Comparison of ENCODE assay signal across 12 cellular contexts in the genomic region with DNA sequence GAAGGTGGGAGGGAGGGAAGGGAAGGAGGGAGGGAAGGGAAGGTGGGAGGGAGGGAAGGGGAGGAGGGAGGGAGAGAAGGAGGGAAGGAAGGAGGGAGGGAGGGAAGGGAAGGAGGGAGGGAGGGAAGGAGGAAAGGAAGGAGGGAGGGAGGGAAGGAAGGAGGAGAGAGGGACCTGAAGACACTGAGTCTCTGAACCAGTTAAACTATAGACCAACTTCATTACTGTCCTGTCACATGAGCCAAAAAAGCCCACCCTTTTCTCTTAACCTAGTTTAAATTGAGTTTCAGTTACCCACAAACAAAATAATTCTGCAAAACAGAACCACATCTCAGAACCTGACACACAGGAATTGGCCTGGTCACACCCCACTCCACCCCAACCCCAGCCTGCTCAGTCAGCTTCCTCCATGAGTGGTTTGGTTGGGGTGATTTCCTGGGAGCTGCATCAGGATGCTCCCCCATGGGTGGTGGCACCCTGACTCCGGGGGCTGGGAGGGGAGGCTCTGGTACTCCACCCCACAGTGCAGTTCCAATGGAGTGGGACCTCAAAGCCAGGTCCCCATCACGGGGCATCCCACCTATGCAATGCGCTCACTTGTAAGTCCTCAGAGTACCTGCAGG. TPM values are rescaled to one million over a fixed set of nuclear protein-coding genes. Genes with fewer than 3 reads are reported as not detected.
DNase-seq lines count a peak whose midpoint lies in the region; ATAC-seq and TF ChIP-seq lines count a peak whose summit lies in the region.
"Had no signal": no experiment of that assay in that cellular context is flagged by ENCODE, and none has a peak within 500 bp of the region (broad histone marks: within the 10 kb centered on the region; RNA-seq: fewer than 3 reads in every experiment).

No MANE protein-coding gene starts in this region.

- H3K27me3 Mint-ChIP-seq in activated B cell treated with CpG ODN at 0.5 μM for 24 hours, result no peaks in the 10 kb centered on the region

- POLR2A ChIA-PET in activated B cell treated with CpG ODN at 0.5 μM for 24 hours (lab: Charles Lee), result interaction anchor here (0.9 kb wide), 1 partner anchor 27 kb away, joined by 4 read pairs; the partner anchor contains the start of gene ICAM2

- no peaks in the 10 kb centered on the region for H3K36me3 Mint-ChIP-seq in activated B cell treated with CpG ODN at 0.5 μM for 24 hours (ENCODE audit: low read depth)

- H3K27ac ChIP-seq in left ventricle myocardium inferior (replicated peaks) (no peak overlapping the region), suprapubic skin (no peak overlapping the region)
- H3K27ac ChIP-seq: vagina had no signal

- TF ChIP-seq POLR2A in suprapubic skin (IDR thresholded peaks at IDR 0.05), result no peak

- WGBS in suprapubic skin, result 67% methylated on average over 2 of the region's 3 CpGs

- ATAC-seq in Right ventricle myocardium inferior (no peak), activated B cell treated with CpG ODN at 0.5 μM for 24 hours (ENCODE audit: low read depth) (no peak), esophagus mucosa (peak; percentile 38), GM21381 (IDR thresholded peaks at IDR 0.05; ENCODE audit: unreplicated experiment) (no peak), GM21367 (IDR thresholded peaks at IDR 0.05; ENCODE audit: unreplicated experiment) (no peak)

- peaks cover 37% of the 10 kb centered on the region for H3K4me1 Mint-ChIP-seq in activated B cell treated with CpG ODN at 0.5 μM for 24 hours

- TF ChIP-seq CTCF in left ventricle myocardium inferior (IDR thresholded peaks at IDR 0.05; ENCODE audit: borderline replicate concordance) (no peak), activated B cell treated with CpG ODN at 0.5 μM for 24 hours (IDR thresholded peaks at IDR 0.05) (no peak), suprapubic skin (IDR thresholded peaks at IDR 0.05) (no peak)

- H3K27me3 ChIP-seq in left ventricle myocardium inferior (ENCODE audit: low read depth) (peaks cover 56% of the 10 kb centered on the region), suprapubic skin (peaks cover 57% of the 10 kb centered on the region)
- H3K27me3 ChIP-seq: vagina had no signal

- no peak overlapping the region for H3K27ac Mint-ChIP-seq in activated B cell treated with CpG ODN at 0.5 μM for 24 hours

- H3K4me3 ChIP-seq in left ventricle myocardium inferior (no peak overlapping the region), suprapubic skin (no peak overlapping the region)
- H3K4me3 ChIP-seq: vagina had no signal

- DNase-seq in left ventricle myocardium inferior, result peak; percentile 9
- no peak for DNase-seq in Right ventricle myocardium inferior (ENCODE audit: missing footprints)
- DNase-seq in activated B cell treated with CpG ODN at 0.5 μM for 24 hours, result peak; percentile 13
- DNase-seq in suprapubic skin (ENCODE audit: low spot score in 2 of 2), result peak; percentile 40 to 43
- no peak for DNase-seq in SK-N-DZ (ENCODE audit: low spot score)
- DNase-seq: NCI-H2029 treated with DMSO at 0.1 percent for 48 hours had no signal

- TF ChIP-seq EP300 in suprapubic skin (IDR thresholded peaks at IDR 0.05), result no peak

- intact Hi-C loops in left ventricle myocardium inferior (cut with micrococcal nuclease), result no loop called here
- intact Hi-C loops in Right ventricle myocardium inferior (cut with DNase I), result loop anchor here (5.0 kb wide), 1 partner anchor 61 kb away; the partner anchor contains the start of gene CD79B
- intact Hi-C loops in activated B cell treated with CpG ODN at 0.5 μM for 24 hours (cut with micrococcal nuclease), result no loop called here

- H3K9me3 ChIP-seq in left ventricle myocardium inferior (replicated peaks), result no peaks in the 10 kb centered on the region
- H3K9me3 ChIP-seq in suprapubic skin, result no peaks in the 10 kb centered on the region
- H3K9me3 ChIP-seq: vagina had no signal

- H3K4me1 ChIP-seq in left ventricle myocardium inferior, result peaks cover 31% of the 10 kb centered on the region
- H3K4me1 ChIP-seq in suprapubic skin, result peaks cover 20% of the 10 kb centered on the region

- no peaks in the 10 kb centered on the region for H3K36me3 ChIP-seq in left ventricle myocardium inferior
- H3K36me3 ChIP-seq in suprapubic skin, result no peaks in the 10 kb centered on the region
- H3K36me3 ChIP-seq: vagina had no signal

- CTCF ChIA-PET in activated B cell treated with CpG ODN at 0.5 μM for 24 hours (lab: Charles Lee), result interaction anchor here (0.8 to 2.2 kb wide), 6 partner anchors 13 to 74 kb away, joined by 3 to 17 read pairs (median 5); partner anchors contain the start of gene GH1

- H3K9me3 Mint-ChIP-seq in activated B cell treated with CpG ODN at 0.5 μM for 24 hours, result no peaks in the 10 kb centered on the region

- H3K4me3 Mint-ChIP-seq in activated B cell treated with CpG ODN at 0.5 μM for 24 hours, result no peak overlapping the region

RNA-seq across cellular contexts. Expression of gene PRR29, which starts 4.7 kb away (rescaled TPM):
- total RNA-seq in left ventricle myocardium inferior (not detected), Right ventricle myocardium inferior (0.51 TPM), activated B cell treated with CpG ODN at 0.5 μM for 24 hours (not detected in 2 replicates), esophagus mucosa (not detected), suprapubic skin (under 1 TPM in 1 of 4 donors, not detected in 3; 0.30 TPM)
- polyA plus RNA-seq in SK-N-DZ (2014; cell fraction: cytosol; rRNA removed), result 0.28 TPM in 1 of 2 replicates, not detected in the other
- polyA plus RNA-seq in SK-N-DZ (2014; cell fraction: nucleus; rRNA removed), result 0.31 TPM in 1 of 2 replicates, not detected in the other
- total RNA-seq: MCF 10A, vagina had no signal

RNA-seq across cellular contexts. Expression of gene SCN4A, which starts 20.8 kb away (rescaled TPM):
- total RNA-seq in left ventricle myocardium inferior (1.2 TPM), Right ventricle myocardium inferior (0.32 TPM), activated B cell treated with CpG ODN at 0.5 μM for 24 hours (0.49 and 0.78 TPM in 2 replicates), esophagus mucosa (0.12 TPM), suprapubic skin (1 to 10 TPM in 2 of 4 donors, under 1 TPM in 2; 0.45 to 4.5 (median 1.6) TPM)
- 1.3 TPM in 1 of 2 replicates, not detected in the other for polyA plus RNA-seq in SK-N-DZ (2014; cell fraction: cytosol; rRNA removed)
- not detected in 2 replicates for polyA plus RNA-seq in SK-N-DZ (2014; cell fraction: nucleus; rRNA removed)
- total RNA-seq: MCF 10A had no signal
- polyA plus RNA-seq: keratinocyte had no signal

RNA-seq across cellular contexts. Expression of gene ICAM2, which starts 27.0 kb away (rescaled TPM):
- total RNA-seq in left ventricle myocardium inferior (28.2 TPM), Right ventricle myocardium inferior (38.0 TPM), activated B cell treated with CpG ODN at 0.5 μM for 24 hours (44.5 and 44.7 TPM in 2 replicates), esophagus mucosa (3.5 TPM), suprapubic skin (10 to 100 TPM in 2 of 4 donors, 1 to 10 TPM in 2; 8.4 to 32.5 (median 14.9) TPM)
- 1.0 and 1.4 TPM in 2 replicates for polyA plus RNA-seq in SK-N-DZ (2014; cell fraction: cytosol; rRNA removed)
- polyA plus RNA-seq in SK-N-DZ (2014; cell fraction: nucleus; rRNA removed), result 3.2 and 4.4 TPM in 2 replicates
- total RNA-seq: MCF 10A had no signal

Comparison
In these comparisons a context has a peak if more than half of its experiments do, and no peak if none do; other contexts are left out.
1. DNase-seq: peak in left ventricle myocardium inferior (single experiment), activated B cell treated with CpG ODN at 0.5 μM for 24 hours (single experiment) and suprapubic skin (2 of 2); none in Right ventricle myocardium inferior (single experiment) and SK-N-DZ (single experiment).